ENCODE assay signal across 14 cellular contexts in genomic region chrX:118355225-118355920, GRCh38. TPM values are rescaled to one million over a fixed set of nuclear protein-coding genes. Genes with fewer than 3 reads are reported as not detected.
A peak's percentile ranks its signal among the peaks of the same experiment; 100 is the strongest.
DNase-seq lines count a peak whose midpoint lies in the region; ATAC-seq, FAIRE-seq and TF ChIP-seq lines count a peak whose summit lies in the region.
"Had no signal": no experiment of that assay in that cellular context is flagged by ENCODE, and none has a peak within 500 bp of the region (broad histone marks: within the 10 kb centered on the region; RNA-seq: fewer than 3 reads in every experiment).

No MANE protein-coding gene starts in this region.

- H3K9me3 ChIP-seq in SJSA1 (replicated peaks) = no peaks in the 10 kb centered on the region
- H3K9me3 ChIP-seq in keratinocyte (ENCODE audit: control insufficient read depth, low read depth, low read length) = no peaks in the 10 kb centered on the region
- H3K9me3 ChIP-seq: tibial artery had no signal

- TF ChIP-seq CTCF in keratinocyte (optimal IDR thresholded peaks at IDR 0.05 in 1 of 3, IDR thresholded peaks at IDR 0.05 in 1 of 3, conservative IDR thresholded peaks at IDR 0.05 in 1 of 3; ENCODE audit: extremely low read depth in 1 of 3, insufficient read depth in 2 of 3, low read length in 3 of 3) = no peak

- no peak overlapping the region for H3K9ac ChIP-seq in keratinocyte (ENCODE audit: control insufficient read depth, extremely low read depth, insufficient read depth, low read length)

- H3K36me3 Mint-ChIP-seq in activated naive CD4-positive, alpha-beta T cell treated with anti-CD3 and anti-CD28 coated beads, Interleukin-2, amount 50 U/mL, for 72 hours = no peaks in the 10 kb centered on the region

- H3K27ac Mint-ChIP-seq in activated naive CD4-positive, alpha-beta T cell treated with anti-CD3 and anti-CD28 coated beads, Interleukin-2, amount 50 U/mL, for 72 hours = no peak overlapping the region
- H3K27ac Mint-ChIP-seq: T-helper 2 cell treated with Interferon-gamma antibody and Interleukin-4, amounts not matched to agents 5 μg/mL and 100 μg/mL, for 36 hours had no signal

- FAIRE-seq in keratinocyte (lab: Jason Lieb, UNC) = peak; percentile 20
- FAIRE-seq: colon had no signal

- H2AFZ ChIP-seq in keratinocyte (ENCODE audit: control insufficient read depth, low read length) = no peak overlapping the region

- no peak for DNase-seq in activated naive CD4-positive, alpha-beta T cell treated with anti-CD3 and anti-CD28 coated beads, Interleukin-2, amount 50 U/mL, for 72 hours (ENCODE audit: low spot score in 2 of 2)
- no peak for DNase-seq in activated naive CD4-positive, alpha-beta T cell treated with Interleukin-2 at 50 U/mL for 16 hours
- DNase-seq in SJSA1 (ENCODE audit: low read depth in 1 of 2, low spot score in 2 of 2) = no peak
- DNase-seq in keratinocyte (ENCODE audit: low read depth, low spot score) = no peak
- no peak for DNase-seq in cerebellar nuclear complex (lab: John Stamatoyannopoulos, UW)
- DNase-seq in NCI-H146 treated with DMSO at 0.1 percent for 48 hours (lab: John Stamatoyannopoulos, UW; ENCODE audit: unreplicated experiment) = no peak
- DNase-seq in COR-L47 (lab: John Stamatoyannopoulos, UW) = no peak
- DNase-seq: mesenchymal stem cell, NCI-H1436 treated with DMSO at 0.1 percent for 48 hours, NCI-H510A treated with DMSO at 0.1 percent for 48 hours, tibial artery had no signal

- peak; percentile 71 to 81 for ATAC-seq in activated naive CD4-positive, alpha-beta T cell treated with anti-CD3 and anti-CD28 coated beads, Interleukin-2, amount 50 U/mL, for 72 hours

- peaks cover 26% of the 10 kb centered on the region for H3K4me1 ChIP-seq in SJSA1 (replicated peaks)
- H3K4me1 ChIP-seq in keratinocyte (ENCODE audit: control insufficient read depth, extremely low read depth, insufficient read depth, low read length) = peaks cover 31% of the 10 kb centered on the region

- H3K27me3 ChIP-seq in SJSA1 (replicated peaks) (no peaks in the 10 kb centered on the region), keratinocyte (ENCODE audit: control insufficient read depth, extremely low read depth, insufficient read depth, low read length) (no peaks in the 10 kb centered on the region)
- H3K27me3 ChIP-seq: tibial artery had no signal

- no peaks in the 10 kb centered on the region for H3K9me3 Mint-ChIP-seq in activated naive CD4-positive, alpha-beta T cell treated with anti-CD3 and anti-CD28 coated beads, Interleukin-2, amount 50 U/mL, for 72 hours
- H3K9me3 Mint-ChIP-seq: T-helper 2 cell treated with Interferon-gamma antibody and Interleukin-4, amounts not matched to agents 5 μg/mL and 100 μg/mL, for 36 hours had no signal

- no peaks in the 10 kb centered on the region for H3K36me3 ChIP-seq in SJSA1
- H3K36me3 ChIP-seq in keratinocyte (ENCODE audit: control insufficient read depth in 2 of 2, extremely low read depth in 1 of 2, insufficient read depth in 2 of 2, low read length in 2 of 2) = no peaks in the 10 kb centered on the region
- H3K36me3 ChIP-seq: tibial artery had no signal

- H3K4me2 ChIP-seq in keratinocyte (ENCODE audit: control insufficient read depth, extremely low read depth, insufficient read depth, low read depth, low read length) = no peak overlapping the region

- H3K9me1 ChIP-seq in keratinocyte (ENCODE audit: control insufficient read depth, extremely low read depth, insufficient read depth, low read length) = peaks cover under 1% of the 10 kb centered on the region

- H3K79me2 ChIP-seq in keratinocyte (ENCODE audit: control insufficient read depth, insufficient read depth, low read length) = peaks cover 73% of the 10 kb centered on the region

- no peaks in the 10 kb centered on the region for H4K20me1 ChIP-seq in keratinocyte (ENCODE audit: control insufficient read depth, extremely low read depth, insufficient read depth, low read length)

- 0 out of 2 replicates have a peak overlapping the region, but pooled peaks have one; percentile 14 for H3K27ac ChIP-seq in SJSA1
- H3K27ac ChIP-seq in keratinocyte (ENCODE audit: control insufficient read depth, insufficient read depth, low read length) = peak overlapping the region; percentile 14
- peak overlapping the region; percentile 23 for H3K27ac ChIP-seq in temporal lobe (ENCODE audit: low read depth, low read length)
- H3K27ac ChIP-seq: tibial artery had no signal

- dilution Hi-C loops in keratinocyte (cut with MboI; ENCODE audit: extremely low pct_ligation_motif_present, low sequenced_read_pairs) = no loop called here

- H3K4me3 ChIP-seq in SJSA1 (no peak overlapping the region), keratinocyte (ENCODE audit: control insufficient read depth in 2 of 3, extremely low read depth in 1 of 3, insufficient read depth in 2 of 3, low read depth in 1 of 3, low read length in 3 of 3) (no peak overlapping the region)
- H3K4me3 ChIP-seq: tibial artery had no signal

RNA-seq across cellular contexts. Expression of gene WDR44, which starts 9.5 kb away (rescaled TPM):
- total RNA-seq in activated naive CD4-positive, alpha-beta T cell treated with anti-CD3 and anti-CD28 coated beads, Interleukin-2, amount 50 U/mL, for 72 hours = 1 to 10 TPM; 8.0 TPM
- 23.4 and 26.3 TPM in 2 replicates for total RNA-seq in SJSA1 (2014; rRNA removed; shearing (Covaris generic))
- 13.2 to 22.9 TPM (median 16.1 TPM) in 3 replicates for polyA plus RNA-seq in keratinocyte
- 12.4 TPM for polyA plus RNA-seq in keratinocyte (2011; ENCODE audit: low read depth)
- 7.8 and 14.7 TPM in 2 replicates for polyA plus RNA-seq in keratinocyte (2011; cell fraction: cytosol; rRNA removed)
- polyA plus RNA-seq in keratinocyte (2011; cell fraction: nucleus; rRNA removed) = 27.2 and 35.4 TPM in 2 replicates
- 7.2 and 11.8 TPM in 2 replicates for polyA plus RNA-seq in keratinocyte (2012; ENCODE audit: low replicate concordance)
- polyA minus RNA-seq in keratinocyte = 3.1 to 29.3 TPM (median 13.2 TPM) in 3 replicates
- polyA minus RNA-seq in keratinocyte (2011; cell fraction: cytosol; rRNA and poly(A)+ RNA removed) = 14.8 TPM
- 26.8 and 47.5 TPM in 2 replicates for polyA minus RNA-seq in keratinocyte (2011; cell fraction: nucleus; rRNA and poly(A)+ RNA removed)
- total RNA-seq in temporal lobe = 28.0 TPM
